In the genomic region with DNA sequence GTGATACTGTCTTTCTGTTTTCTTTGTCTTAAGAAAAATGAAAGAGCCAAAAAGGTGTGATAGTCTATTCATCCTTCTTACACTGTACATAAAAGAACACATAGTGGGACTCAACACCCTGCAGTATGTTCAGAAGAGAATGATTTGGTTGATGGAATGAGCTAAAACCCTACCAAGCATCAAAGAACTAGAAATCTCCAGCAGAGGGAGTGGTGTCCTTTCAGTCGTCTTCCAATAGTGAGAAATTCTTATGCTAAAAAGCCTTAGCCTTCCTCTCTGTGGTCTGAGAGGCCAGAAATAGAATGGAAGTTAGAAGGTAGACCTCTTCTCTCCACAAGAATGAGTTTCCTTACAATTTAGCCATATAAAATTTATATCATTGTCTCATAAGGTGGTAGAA, we compare ENCODE assay signal across 16 cellular contexts.
DNase-seq lines count a peak whose midpoint lies in the region; ATAC-seq and TF ChIP-seq lines count a peak whose summit lies in the region.
"Had no signal": no experiment of that assay in that cellular context is flagged by ENCODE, and none has a peak within 500 bp of the region (broad histone marks: within the 10 kb centered on the region; RNA-seq: fewer than 3 reads in every experiment).

No MANE protein-coding gene starts in this region.

- no peaks in the 10 kb centered on the region for H3K36me3 Mint-ChIP-seq in activated naive CD4-positive, alpha-beta T cell treated with anti-CD3 and anti-CD28 coated beads, Interleukin-2, amount 50 U/mL, for 72 hours

- H3K4me1 ChIP-seq in OCI-LY7 (ENCODE audit: insufficient read depth, low read length, poor library complexity, severe bottlenecking) = no peaks in the 10 kb centered on the region
- no peaks in the 10 kb centered on the region for H3K4me1 ChIP-seq in ovary (ENCODE audit: insufficient read depth)
- H3K4me1 ChIP-seq: heart left ventricle had no signal

- DNase-seq in Ammon's horn (ENCODE audit: low spot score) = peak; percentile 13
- DNase-seq in HL-60 (ENCODE audit: low read depth in 1 of 2, low spot score in 1 of 2) = no peak
- DNase-seq in OCI-LY7 (ENCODE audit: low spot score) = no peak
- DNase-seq in inferior parietal cortex (ENCODE audit: extremely low spot score) = peak; percentile 32
- DNase-seq in NCI-H1092 (lab: John Stamatoyannopoulos, UW) = no peak
- DNase-seq in nucleus accumbens (lab: John Stamatoyannopoulos, UW) = no peak
- no peak for DNase-seq in activated naive CD4-positive, alpha-beta T cell treated with anti-CD3 and anti-CD28 coated beads, Interleukin-2, amount 50 U/mL, for 72 hours (ENCODE audit: low spot score in 2 of 2)
- DNase-seq in ovary = no peak
- DNase-seq: activated T-cell treated with anti-CD3 and anti-CD28 coated beads, Interleukin-2, amount 50 U/mL, for 24 hours; aorta; C1 segment of cervical spinal cord; heart left ventricle; mammary epithelial cell; NCI-H187 treated with DMSO at 0.1 percent for 48 hours; stimulated activated CD4-positive, alpha-beta T cell treated with anti-CD3 and anti-CD28 coated beads, Interleukin-4, amount 100 ng/mL, for 4 hours; stimulated activated naive CD8-positive, alpha-beta T cell treated with anti-CD3 and anti-CD28 coated beads, Interleukin-15, amount 100 ng/mL, for 72 hours had no signal

- peak; percentile 7 for TF ChIP-seq CTCF in HL-60 (IDR thresholded peaks at IDR 0.05; ENCODE audit: insufficient read depth, low read length)
- TF ChIP-seq CTCF in OCI-LY7 (conservative IDR thresholded peaks at IDR 0.05; ENCODE audit: low read length) = peak; percentile 39; the same call in 1 of the 2 replicates
- TF ChIP-seq CTCF in ovary (IDR thresholded peaks at IDR 0.05) = no peak

- intact Hi-C loops in OCI-LY7 (cut with micrococcal nuclease; ENCODE audit: unreplicated experiment) (no loop called here), ovary (cut with DNase I) (no loop called here)

- H3K27ac Mint-ChIP-seq in activated naive CD4-positive, alpha-beta T cell treated with anti-CD3 and anti-CD28 coated beads, Interleukin-2, amount 50 U/mL, for 72 hours = no peak overlapping the region
- H3K27ac Mint-ChIP-seq: activated T-cell treated with anti-CD3 and anti-CD28 coated beads, Interleukin-2, amount 50 U/mL, for 24 hours; stimulated activated naive CD8-positive, alpha-beta T cell treated with anti-CD3 and anti-CD28 coated beads, Interleukin-15, amount 100 ng/mL, for 72 hours had no signal

- no peaks in the 10 kb centered on the region for H3K27me3 ChIP-seq in HL-60 (ENCODE audit: insufficient read depth, poor library complexity, severe bottlenecking)
- H3K27me3 ChIP-seq in ovary = no peaks in the 10 kb centered on the region
- H3K27me3 ChIP-seq: heart left ventricle had no signal

- POLR2A ChIA-PET in OCI-LY7 (lab: Charles Lee) = no interaction called here

- no peaks in the 10 kb centered on the region for H3K9me3 Mint-ChIP-seq in activated naive CD4-positive, alpha-beta T cell treated with anti-CD3 and anti-CD28 coated beads, Interleukin-2, amount 50 U/mL, for 72 hours
- H3K9me3 Mint-ChIP-seq: activated T-cell treated with anti-CD3 and anti-CD28 coated beads, Interleukin-2, amount 50 U/mL, for 24 hours had no signal

- H3K9me2 ChIP-seq in OCI-LY7 (ENCODE audit: insufficient read depth, low read length) = no peaks in the 10 kb centered on the region

- CTCF ChIA-PET in OCI-LY7 (lab: Charles Lee; ENCODE audit: unreplicated experiment) = no interaction called here

- no peak overlapping the region for H3K4me2 ChIP-seq in OCI-LY7 (ENCODE audit: low read length)

- H3K36me3 ChIP-seq in OCI-LY7 (ENCODE audit: insufficient read depth, low read length) = no peaks in the 10 kb centered on the region
- no peaks in the 10 kb centered on the region for H3K36me3 ChIP-seq in ovary
- H3K36me3 ChIP-seq: heart left ventricle had no signal

- H3K79me2 ChIP-seq in OCI-LY7 (ENCODE audit: insufficient read depth, low read depth, low read length) = no peaks in the 10 kb centered on the region

- no peak for ATAC-seq in activated naive CD4-positive, alpha-beta T cell treated with anti-CD3 and anti-CD28 coated beads, Interleukin-2, amount 50 U/mL, for 72 hours
- ATAC-seq: heart left ventricle; stimulated activated naive CD8-positive, alpha-beta T cell treated with anti-CD3 and anti-CD28 coated beads, Interleukin-15, amount 100 ng/mL, for 72 hours had no signal

- TF ChIP-seq EP300 in ovary (IDR thresholded peaks at IDR 0.05) = no peak

- BruUV-seq in OCI-LY7 (replicated peaks; lab: Mats Ljungman, UMichigan) = no TSS peak

- WGBS in ovary, 3 donors = 14 to 21% (median 17%) methylated on average over 1 of the region's 1 CpG

- TF ChIP-seq POLR2A in ovary (IDR thresholded peaks at IDR 0.05) = no peak

- H3K4me3 ChIP-seq in HL-60 (replicated peaks; ENCODE audit: insufficient read depth, low read length) (no peak overlapping the region), OCI-LY7 (ENCODE audit: low read depth, low read length, poor library complexity, severe bottlenecking) (no peak overlapping the region), ovary (no peak overlapping the region)
- H3K4me3 ChIP-seq: heart left ventricle had no signal

- H4K20me1 ChIP-seq in OCI-LY7 (ENCODE audit: insufficient read depth, low read length) = no peaks in the 10 kb centered on the region

- H3K27ac ChIP-seq in HL-60 (replicated peaks) = no peak overlapping the region
- no peak overlapping the region for H3K27ac ChIP-seq in OCI-LY7 (ENCODE audit: low read depth, low read length, poor library complexity, severe bottlenecking)
- H3K27ac ChIP-seq in ovary = no peak overlapping the region
- H3K27ac ChIP-seq: heart left ventricle had no signal

- no peaks in the 10 kb centered on the region for H3K9me3 ChIP-seq in OCI-LY7 (ENCODE audit: low read length)
- no peaks in the 10 kb centered on the region for H3K9me3 ChIP-seq in ovary
- H3K9me3 ChIP-seq: heart left ventricle had no signal

- H2AFZ ChIP-seq in OCI-LY7 (ENCODE audit: low read length) = no peak overlapping the region

Comparison
In these comparisons a context has a peak if more than half of its experiments do, and no peak if none do; other contexts are left out.
1. DNase-seq: peak in Ammon's horn (single experiment) and inferior parietal cortex (single experiment); none in HL-60 (0 of 2), OCI-LY7 (single experiment), NCI-H1092 (single experiment), nucleus accumbens (0 of 56), activated naive CD4-positive, alpha-beta T cell treated with anti-CD3 and anti-CD28 coated beads, Interleukin-2, amount 50 U/mL, for 72 hours (0 of 2) and ovary (0 of 5).
2. CTCF ChIP-seq: peak in HL-60 (single experiment) and OCI-LY7 (single experiment); none in ovary (0 of 3).